9 cellular contexts compared by ENCODE assay signal in genomic region chr1:204062106-204062505, GRCh38.
"Had no signal": no experiment of that assay in that cellular context is flagged by ENCODE, and none has a peak within 500 bp of the region (broad histone marks: within the 10 kb centered on the region; RNA-seq: fewer than 3 reads in every experiment).

No MANE protein-coding gene starts in this region.

- H3K4me2 ChIP-seq: KMS-11 had no signal

- H3K36me3 ChIP-seq: HAP-1 had no signal

- FAIRE-seq: HTR-8/SVneo had no signal

- H3K27ac ChIP-seq: GM23248, KMS-11 had no signal

- H2AFZ ChIP-seq: GM23248 had no signal

- H3K4me3 ChIP-seq: GM23248, HAP-1 had no signal

- DNase-seq: GM23248, GOT3, H7, HFFc6, IMR-90, KBM-7 had no signal

- H3K9ac ChIP-seq: GM23248, KMS-11 had no signal

- H3K9me3 ChIP-seq: HAP-1 had no signal
